ENCODE assay signal across 23 cellular contexts in the genomic region with DNA sequence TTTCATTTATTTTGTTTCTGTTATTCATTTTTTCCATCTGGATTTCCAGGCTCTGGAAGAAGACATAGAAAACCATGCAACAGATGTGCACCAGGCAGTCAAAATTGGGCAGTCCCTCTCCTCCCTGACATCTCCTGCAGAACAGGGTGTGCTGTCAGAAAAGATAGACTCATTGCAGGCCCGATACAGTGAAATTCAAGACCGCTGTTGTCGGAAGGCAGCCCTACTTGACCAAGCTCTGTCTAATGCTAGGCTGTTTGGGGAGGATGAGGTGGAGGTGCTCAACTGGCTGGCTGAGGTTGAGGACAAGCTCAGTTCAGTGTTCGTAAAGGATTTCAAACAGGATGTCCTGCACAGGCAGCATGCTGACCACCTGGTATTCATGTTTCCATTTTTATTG.
"Had no signal": no experiment of that assay in that cellular context is flagged by ENCODE, and none has a peak within 500 bp of the region (broad histone marks: within the 10 kb centered on the region; RNA-seq: fewer than 3 reads in every experiment).

No MANE protein-coding gene starts in this region.

- H3K9me3 Mint-ChIP-seq: activated B cell treated with CpG ODN at 0.5 μM for 24 hours; activated naive CD8-positive, alpha-beta T cell treated with anti-CD3 and anti-CD28 coated beads, Interleukin-2, amount 10 ng/mL, durations not matched to agents 7 days and 5 days; activated T-cell treated with anti-CD3 and anti-CD28 coated beads, Interleukin-2, amount 50 U/mL, for 24 hours; activated T-helper 2 cell treated with anti-CD3 and anti-CD28 coated beads, Interferon-gamma antibody, Interleukin-2, Interleukin-4, amounts not matched to agents 10 μg/mL and 5 μg/mL and 100 μg/mL, durations not matched to agents 14 hours and 24 hours and 36 hours; dendritic cell treated with granulocyte-macrophage colony-stimulating factor and Interleukin-4, amounts not matched to agents 40 ng/mL and 50 ng/mL, for 4 days; naive B cell; T-helper 1 cell treated with Interleukin-12 subunit alpha and Interleukin-12 subunit beta and Interleukin-4 antibody, amounts not matched to agents 30 μg/mL and 1 μg/mL, for 36 hours; type B pancreatic cell had no signal

- DNase-seq: activated B cell treated with CpG ODN at 0.5 μM for 24 hours; activated CD4-positive, alpha-beta T cell treated with anti-CD3 and anti-CD28 coated beads for 36 hours; activated CD4-positive, alpha-beta T cell treated with anti-CD3 and anti-CD28 coated beads, Interleukin-2, amount 50 U/mL, for 4 hours; activated CD8-positive, alpha-beta memory T cell treated with anti-CD3 and anti-CD28 coated beads for 24 hours; activated CD8-positive, alpha-beta memory T cell treated with anti-CD3 and anti-CD28 coated beads, Interleukin-2, amount 50 U/mL, for 4 hours; activated naive CD4-positive, alpha-beta T cell; activated naive CD8-positive, alpha-beta T cell treated with anti-CD3 and anti-CD28 coated beads, Interleukin-2, amount 10 ng/mL, durations not matched to agents 7 days and 5 days; activated T-cell treated with anti-CD3 and anti-CD28 coated beads, Interleukin-2, amount 50 U/mL, for 24 hours; amniotic stem cell; effector CD8-positive, alpha-beta T cell; head of caudate nucleus; hypothalamus; lower lobe of right lung; naive B cell; stimulated activated CD4-positive, alpha-beta T cell treated with anti-CD3 and anti-CD28 coated beads, Interleukin-12 subunit alpha, Interleukin-12 subunit beta, amount 100 ng/mL, for 4 hours; stomach had no signal

- H3K27me3 ChIP-seq: gastroesophageal sphincter, stomach, vagina had no signal

- H3K27ac Mint-ChIP-seq: activated B cell treated with CpG ODN at 0.5 μM for 24 hours; activated CD4-positive, alpha-beta T cell treated with anti-CD3 and anti-CD28 coated beads for 36 hours; activated naive CD8-positive, alpha-beta T cell treated with anti-CD3 and anti-CD28 coated beads, Interleukin-2, amount 10 ng/mL, durations not matched to agents 7 days and 5 days; activated T-helper 2 cell treated with anti-CD3 and anti-CD28 coated beads, Interferon-gamma antibody, Interleukin-2, Interleukin-4, amounts not matched to agents 10 μg/mL and 5 μg/mL and 100 μg/mL, durations not matched to agents 14 hours and 24 hours and 36 hours; dendritic cell treated with granulocyte-macrophage colony-stimulating factor and Interleukin-4, amounts not matched to agents 40 ng/mL and 50 ng/mL, for 4 days; T-helper 1 cell treated with Interleukin-12 subunit alpha and Interleukin-12 subunit beta and Interleukin-4 antibody, amounts not matched to agents 30 μg/mL and 1 μg/mL, for 36 hours; type B pancreatic cell had no signal

- H3K9me3 ChIP-seq: gastroesophageal sphincter, lower lobe of right lung, stomach, vagina had no signal

- FAIRE-seq: bronchial epithelial cell had no signal

- ATAC-seq: activated CD4-positive, alpha-beta T cell treated with anti-CD3 and anti-CD28 coated beads for 36 hours; gastroesophageal sphincter; lower lobe of right lung had no signal

- H3K4me3 Mint-ChIP-seq: activated B cell treated with CpG ODN at 0.5 μM for 24 hours; activated CD4-positive, alpha-beta T cell treated with anti-CD3 and anti-CD28 coated beads for 36 hours; activated naive CD8-positive, alpha-beta T cell treated with anti-CD3 and anti-CD28 coated beads, Interleukin-2, amount 10 ng/mL, durations not matched to agents 7 days and 5 days; activated T-cell treated with anti-CD3 and anti-CD28 coated beads, Interleukin-2, amount 50 U/mL, for 24 hours; dendritic cell treated with granulocyte-macrophage colony-stimulating factor and Interleukin-4, amounts not matched to agents 40 ng/mL and 50 ng/mL, for 4 days; naive B cell; T-helper 1 cell treated with Interleukin-12 subunit alpha and Interleukin-12 subunit beta and Interleukin-4 antibody, amounts not matched to agents 30 μg/mL and 1 μg/mL, for 36 hours; type B pancreatic cell had no signal

- H3K4me3 ChIP-seq: gastroesophageal sphincter, lower lobe of right lung, stomach, vagina had no signal

- H3K27me3 Mint-ChIP-seq: activated B cell treated with CpG ODN at 0.5 μM for 24 hours; activated CD4-positive, alpha-beta T cell treated with anti-CD3 and anti-CD28 coated beads for 36 hours; activated naive CD8-positive, alpha-beta T cell treated with anti-CD3 and anti-CD28 coated beads, Interleukin-2, amount 10 ng/mL, durations not matched to agents 7 days and 5 days; activated T-cell treated with anti-CD3 and anti-CD28 coated beads, Interleukin-2, amount 50 U/mL, for 24 hours; dendritic cell treated with granulocyte-macrophage colony-stimulating factor and Interleukin-4, amounts not matched to agents 40 ng/mL and 50 ng/mL, for 4 days; naive B cell; type B pancreatic cell had no signal

- H3K4me1 Mint-ChIP-seq: activated B cell treated with CpG ODN at 0.5 μM for 24 hours; activated naive CD8-positive, alpha-beta T cell treated with anti-CD3 and anti-CD28 coated beads, Interleukin-2, amount 10 ng/mL, durations not matched to agents 7 days and 5 days; naive B cell had no signal

- H3K4me1 ChIP-seq: lower lobe of right lung had no signal

- H3K27ac ChIP-seq: lower lobe of right lung, vagina had no signal
